8 cellular contexts compared by ENCODE assay signal in the genomic region with DNA sequence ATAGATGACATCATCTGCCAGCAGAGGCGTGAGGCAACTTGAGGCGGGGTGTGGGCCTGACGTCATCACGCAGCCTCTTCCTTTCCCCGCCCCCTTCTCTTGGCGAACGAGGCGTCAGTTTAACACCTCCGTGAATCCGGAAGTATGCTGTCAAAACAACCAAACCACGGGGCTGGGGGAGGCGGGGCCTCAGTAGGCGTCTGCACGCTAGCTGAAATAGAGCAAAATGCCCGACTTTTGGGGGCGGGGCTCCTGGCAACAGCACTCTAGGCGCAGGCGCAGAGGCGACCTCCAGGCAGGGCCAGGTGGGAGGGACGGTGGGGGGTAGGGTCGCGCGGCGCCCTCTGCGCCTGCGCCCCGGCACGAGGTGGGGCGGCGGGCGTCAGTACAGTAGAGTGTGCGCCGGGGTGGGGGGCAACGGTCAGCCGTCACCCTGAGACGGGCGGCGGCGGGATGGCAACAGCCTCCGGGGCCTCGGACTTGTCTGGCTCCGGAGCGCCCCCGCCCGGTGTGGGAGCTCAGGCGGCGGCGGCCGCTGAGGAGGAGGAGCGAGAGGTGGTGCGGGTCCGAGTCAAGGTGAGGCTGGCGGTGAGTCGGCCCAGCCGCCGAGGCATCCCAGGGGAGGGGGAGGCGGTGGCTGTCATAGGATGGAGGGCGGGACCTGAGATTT. TPM values are rescaled to one million over a fixed set of nuclear protein-coding genes. Genes with fewer than 3 reads are reported as not detected.
DNase-seq lines count a peak whose midpoint lies in the region; ATAC-seq and TF ChIP-seq lines count a peak whose summit lies in the region.

A gene with protein sequence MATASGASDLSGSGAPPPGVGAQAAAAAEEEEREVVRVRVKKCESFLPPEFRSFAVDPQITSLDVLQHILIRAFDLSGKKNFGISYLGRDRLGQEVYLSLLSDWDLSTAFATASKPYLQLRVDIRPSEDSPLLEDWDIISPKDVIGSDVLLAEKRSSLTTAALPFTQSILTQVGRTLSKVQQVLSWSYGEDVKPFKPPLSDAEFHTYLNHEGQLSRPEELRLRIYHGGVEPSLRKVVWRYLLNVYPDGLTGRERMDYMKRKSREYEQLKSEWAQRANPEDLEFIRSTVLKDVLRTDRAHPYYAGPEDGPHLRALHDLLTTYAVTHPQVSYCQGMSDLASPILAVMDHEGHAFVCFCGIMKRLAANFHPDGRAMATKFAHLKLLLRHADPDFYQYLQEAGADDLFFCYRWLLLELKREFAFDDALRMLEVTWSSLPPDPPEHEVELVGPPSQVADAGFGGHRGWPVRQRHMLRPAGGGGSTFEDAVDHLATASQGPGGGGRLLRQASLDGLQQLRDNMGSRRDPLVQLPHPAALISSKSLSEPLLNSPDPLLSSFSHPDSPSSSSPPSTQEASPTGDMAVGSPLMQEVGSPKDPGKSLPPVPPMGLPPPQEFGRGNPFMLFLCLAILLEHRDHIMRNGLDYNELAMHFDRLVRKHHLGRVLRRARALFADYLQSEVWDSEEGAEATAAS (plus strand): TSS at position 370 of the 670 bp plus-strand sequence. CDS start 84 bp downstream, at position 454.

- peak within 1 kb of the TSS; percentile 73 to 89 (median 84) for H3K4me3 Mint-ChIP-seq in T-cell
- peak within 1 kb of the TSS; percentile 92 for H3K4me3 Mint-ChIP-seq in type B pancreatic cell

- H3K27ac ChIP-seq in adrenal gland = peak within 1 kb of the TSS; percentile 9 to 92 (median 77)

- DNase-seq in NCI-H1436 (lab: John Stamatoyannopoulos, UW) (peak; percentile 95), T-cell (peak; percentile 85 to 98 (median 97)), adrenal gland (peak; percentile 94 to 99 (median 97)), cardiac septum (ENCODE audit: low spot score) (peak; percentile 97), pons (ENCODE audit: low spot score) (peak; percentile 94), type B pancreatic cell (ENCODE audit: extremely low spot score, unreplicated experiment) (peak; percentile 94)

- ATAC-seq in HG02763 (IDR thresholded peaks at IDR 0.05; ENCODE audit: unreplicated experiment) (peak; percentile 75), T-cell (replicated peaks in 1 of 4) (peak; percentile 87 to 90 (median 89))

- CTCF ChIA-PET in T-cell (lab: Charles Lee) = interaction anchor here (0.6 to 2.1 kb wide), 7 partner anchors 10 to 463 kb away, joined by 3 to 7 read pairs (median 6); a partner anchor contains a TSS

- intact Hi-C loops in adrenal gland (cut with DNase I) (no loop called here), cardiac septum (cut with DNase I) (no loop called here)

- TF ChIP-seq POLR2A in adrenal gland (IDR thresholded peaks at IDR 0.05) = peak in 1 of 2 donors; percentile 58

- H3K36me3 Mint-ChIP-seq in T-cell = peaks cover 8% of the 10 kb centered on the region
- H3K36me3 Mint-ChIP-seq in type B pancreatic cell = peaks cover 5% of the 10 kb centered on the region

- peak within 1 kb of the TSS in 2 of 4 donors; percentile 37 to 58 for H3K4me3 ChIP-seq in adrenal gland

- 0 to 55% (median 17%) methylated on average over 18 to 56 of the region's 58 CpGs for WGBS in adrenal gland, 4 donors

- peaks cover 0 to 5% of the 10 kb centered on the region in 2 donors for H3K4me1 ChIP-seq in adrenal gland (replicated peaks in 1 of 2)

- H3K4me1 Mint-ChIP-seq in T-cell (peaks cover 16 to 19% (median 17%) of the 10 kb centered on the region in 3 donors), type B pancreatic cell (ENCODE audit: unreplicated experiment) (peaks cover 6% of the 10 kb centered on the region)

- H3K9me3 Mint-ChIP-seq in T-cell = no peaks in the 10 kb centered on the region
- H3K9me3 Mint-ChIP-seq in type B pancreatic cell = no peaks in the 10 kb centered on the region

- no peaks in the 10 kb centered on the region for H3K9me3 ChIP-seq in adrenal gland (replicated peaks in 1 of 3)

- no peaks in the 10 kb centered on the region for H3K27me3 ChIP-seq in adrenal gland

- H3K36me3 ChIP-seq in adrenal gland (replicated peaks in 1 of 2) = no peaks in the 10 kb centered on the region

- H3K27me3 Mint-ChIP-seq in T-cell (no peaks in the 10 kb centered on the region), type B pancreatic cell (no peaks in the 10 kb centered on the region)

- TF ChIP-seq CTCF in GM12873 (IDR thresholded peaks at IDR 0.05; ENCODE audit: insufficient read depth, low read depth, low read length, missing control alignments) (peak; percentile 38), adrenal gland (IDR thresholded peaks at IDR 0.05) (peak in 5 of 6 experiments; percentile 23 to 40 (median 31)), type B pancreatic cell (conservative IDR thresholded peaks at IDR 0.05) (peak; percentile 53)

- H3K27ac Mint-ChIP-seq in T-cell = peak within 1 kb of the TSS; percentile 86 to 94
- peak within 1 kb of the TSS; percentile 82 for H3K27ac Mint-ChIP-seq in type B pancreatic cell

- POLR2A ChIA-PET in T-cell (lab: Charles Lee) = interaction anchor here (0.6 to 1.3 kb wide), 6 partner anchors 15 to 1696 kb away, joined by 3 to 7 read pairs (median 6); a partner anchor contains a TSS

RNA-seq across cellular contexts. Expression of the gene that starts here (rescaled TPM):
- total RNA-seq in T-cell (10 to 100 TPM; 27.0 to 30.6 (median 29.5) TPM), adrenal gland (10 to 100 TPM in 7 of 8 donors, 1 to 10 TPM in 1; 9.7 to 31.0 (median 16.7) TPM), cardiac septum (16.5 TPM), type B pancreatic cell (ENCODE audit: low replicate concordance) (10.6 and 12.8 TPM in 2 replicates)
- 10 to 100 TPM in 1 of 3 donors, 1 to 10 TPM in 2; 8.9 to 12.5 (median 9.5) TPM for polyA plus RNA-seq in adrenal gland
